In the genomic region with DNA sequence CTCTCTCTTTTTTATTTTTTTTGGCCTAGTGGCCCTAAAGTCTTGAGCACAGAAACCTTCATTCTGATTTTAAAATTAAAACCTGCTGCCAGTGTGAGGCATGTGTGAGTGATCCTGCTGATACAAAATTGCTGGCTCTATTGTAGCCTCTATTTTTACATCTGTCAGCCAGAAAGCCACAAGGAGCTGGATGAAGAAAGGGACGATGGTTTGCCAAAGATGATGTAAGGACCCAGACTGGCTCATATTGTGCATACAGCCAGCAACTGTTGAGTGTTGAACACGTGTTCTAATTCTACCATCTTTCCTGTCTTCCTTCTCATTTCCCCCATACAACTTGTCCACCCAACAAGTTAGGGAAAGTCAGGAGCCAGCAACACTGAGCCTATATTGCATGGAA, we compare ENCODE assay signal across 13 cellular contexts. TPM values are rescaled to one million over a fixed set of nuclear protein-coding genes. Genes with fewer than 3 reads are reported as not detected.
DNase-seq lines count a peak whose midpoint lies in the region; ATAC-seq and TF ChIP-seq lines count a peak whose summit lies in the region.
"Had no signal": no experiment of that assay in that cellular context is flagged by ENCODE, and none has a peak within 500 bp of the region (broad histone marks: within the 10 kb centered on the region; RNA-seq: fewer than 3 reads in every experiment).

No MANE protein-coding gene starts in this region.

- H3K9me3 ChIP-seq in right cardiac atrium (ENCODE audit: control insufficient read depth, low read length): no peaks in the 10 kb centered on the region
- H3K9me3 ChIP-seq in uterus: no peaks in the 10 kb centered on the region
- H3K9me3 ChIP-seq: neutrophil, upper lobe of left lung had no signal

- H3K4me3 Mint-ChIP-seq in activated naive CD8-positive, alpha-beta T cell treated with anti-CD3 and anti-CD28 coated beads for 36 hours: no peak overlapping the region
- H3K4me3 Mint-ChIP-seq: T-cell had no signal

- intact Hi-C loops in right cardiac atrium (cut with DNase I) (no loop called here), uterus (cut with DNase I; ENCODE audit: low total_unique reads) (no loop called here)

- H3K4me3 ChIP-seq in right cardiac atrium (ENCODE audit: low read length) (no peak overlapping the region), uterus (no peak overlapping the region)
- H3K4me3 ChIP-seq: PC-9, upper lobe of left lung had no signal

- ATAC-seq in right cardiac atrium (peak; percentile 71 to 74), omental fat pad (ENCODE audit: low FRiP score) (no peak)
- ATAC-seq: T-cell had no signal

- no peak overlapping the region for H3K27ac Mint-ChIP-seq in activated naive CD8-positive, alpha-beta T cell treated with anti-CD3 and anti-CD28 coated beads for 36 hours
- H3K27ac Mint-ChIP-seq: T-cell had no signal

- H3K4me1 ChIP-seq in right cardiac atrium (ENCODE audit: control insufficient read depth, insufficient read depth, low read length) (peaks cover 4% of the 10 kb centered on the region), uterus (no peaks in the 10 kb centered on the region)
- H3K4me1 ChIP-seq: upper lobe of left lung had no signal

- DNase-seq in AG08396 (ENCODE audit: low spot score): peak; percentile 36
- peak; percentile 31 for DNase-seq in HS-5 (ENCODE audit: low read depth)
- peak; percentile 29 for DNase-seq in cerebellar cortex (ENCODE audit: low spot score)
- DNase-seq in right cardiac atrium: no peak
- no peak for DNase-seq in activated naive CD8-positive, alpha-beta T cell treated with anti-CD3 and anti-CD28 coated beads for 36 hours
- DNase-seq in omental fat pad (ENCODE audit: low spot score): no peak
- no peak for DNase-seq in uterus
- DNase-seq in T-helper 2 cell: no peak
- DNase-seq: activated T-cell treated with anti-CD3 and anti-CD28 coated beads, Interleukin-2, amount 50 U/mL, for 48 hours; PC-9; T-cell; upper lobe of left lung had no signal

- TF ChIP-seq CTCF in omental fat pad (IDR thresholded peaks at IDR 0.05) (no peak), uterus (IDR thresholded peaks at IDR 0.05) (no peak)

- H3K9me3 Mint-ChIP-seq in activated naive CD8-positive, alpha-beta T cell treated with anti-CD3 and anti-CD28 coated beads for 36 hours: no peaks in the 10 kb centered on the region
- H3K9me3 Mint-ChIP-seq: T-cell had no signal

- 19% methylated on average over 2 of the region's 2 CpGs for WGBS in right cardiac atrium

- no peaks in the 10 kb centered on the region for H3K27me3 Mint-ChIP-seq in activated naive CD8-positive, alpha-beta T cell treated with anti-CD3 and anti-CD28 coated beads for 36 hours
- H3K27me3 Mint-ChIP-seq: T-cell had no signal

- H3K36me3 Mint-ChIP-seq in activated naive CD8-positive, alpha-beta T cell treated with anti-CD3 and anti-CD28 coated beads for 36 hours: no peaks in the 10 kb centered on the region
- H3K36me3 Mint-ChIP-seq: T-cell had no signal

- H3K27ac ChIP-seq in right cardiac atrium (ENCODE audit: low read length) (peak overlapping the region; percentile 96), uterus (no peak overlapping the region)
- H3K27ac ChIP-seq: neutrophil, PC-9, upper lobe of left lung had no signal

- H3K27me3 ChIP-seq in right cardiac atrium (ENCODE audit: control insufficient read depth, insufficient read depth) (no peaks in the 10 kb centered on the region), uterus (no peaks in the 10 kb centered on the region)
- H3K27me3 ChIP-seq: neutrophil, upper lobe of left lung had no signal

- peaks cover 14% of the 10 kb centered on the region for H3K4me1 Mint-ChIP-seq in activated naive CD8-positive, alpha-beta T cell treated with anti-CD3 and anti-CD28 coated beads for 36 hours
- H3K4me1 Mint-ChIP-seq: T-cell had no signal

- no peaks in the 10 kb centered on the region for H3K36me3 ChIP-seq in uterus
- H3K36me3 ChIP-seq: neutrophil, upper lobe of left lung had no signal

- TF ChIP-seq POLR2A in uterus (IDR thresholded peaks at IDR 0.05): no peak

RNA-seq across cellular contexts. Expression of a gene that starts 40.8 kb away (rescaled TPM):
- total RNA-seq in right cardiac atrium (10 to 100 TPM; 46.5 to 50.7 (median 47.9) TPM), omental fat pad (10 to 100 TPM; 26.4 to 46.4 (median 36.1) TPM), uterus (100 to 1,000 TPM in 1 of 4 donors, 10 to 100 TPM in 3; 21.0 to 102 (median 51.1) TPM)
- 11.8 TPM for polyA plus RNA-seq in right cardiac atrium
- total RNA-seq in activated naive CD8-positive, alpha-beta T cell treated with anti-CD3 and anti-CD28 coated beads for 36 hours: 10 to 100 TPM; 27.8 to 32.8 TPM

Comparison
In these comparisons a context has a peak if more than half of its experiments do, and no peak if none do; other contexts are left out.
1. DNase-seq: peak in AG08396 (single experiment), HS-5 (single experiment) and cerebellar cortex (single experiment); none in right cardiac atrium (0 of 3), activated naive CD8-positive, alpha-beta T cell treated with anti-CD3 and anti-CD28 coated beads for 36 hours (single experiment), omental fat pad (single experiment), uterus (0 of 2) and T-helper 2 cell (0 of 5).